ENCODE assay signal across 25 cellular contexts in the genomic region with DNA sequence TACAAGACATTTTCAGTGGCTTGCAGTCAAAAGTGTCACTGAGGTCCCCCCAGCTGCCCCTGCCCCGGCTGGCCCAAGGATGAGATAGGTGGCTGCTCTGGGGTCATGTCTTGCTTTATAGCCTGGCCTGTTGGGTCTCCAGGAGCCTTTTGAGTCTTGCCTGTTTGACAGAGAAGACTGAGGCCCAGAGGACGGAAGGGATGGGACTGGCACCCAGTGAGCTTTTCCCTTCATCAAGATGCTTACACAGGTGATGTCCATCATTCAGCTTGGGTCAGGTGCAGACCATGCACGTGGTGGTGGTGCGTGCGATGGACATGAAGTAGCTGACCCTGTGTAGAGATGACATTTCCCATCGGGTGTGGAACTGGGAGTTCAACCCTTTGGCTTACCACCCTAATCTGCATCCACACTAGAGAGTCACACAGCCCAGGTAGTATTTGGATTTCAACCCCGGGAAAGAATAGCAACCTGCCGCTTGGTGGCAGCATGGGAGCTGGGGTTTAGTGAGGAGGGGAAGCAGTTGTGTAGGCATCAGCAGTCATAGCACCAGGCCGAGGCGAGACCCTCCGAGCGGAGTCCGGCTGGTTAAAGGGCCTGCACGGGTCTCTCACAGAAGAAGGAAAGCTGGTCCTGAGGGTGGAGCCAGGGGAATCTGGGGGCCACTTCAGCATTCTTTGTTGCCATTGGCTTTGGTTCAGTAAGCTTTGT. TPM values are rescaled to one million over a fixed set of nuclear protein-coding genes. Genes with fewer than 3 reads are reported as not detected.
DNase-seq lines count a peak whose midpoint lies in the region; ATAC-seq and TF ChIP-seq lines count a peak whose summit lies in the region.
"Had no signal": no experiment of that assay in that cellular context is flagged by ENCODE, and none has a peak within 500 bp of the region (broad histone marks: within the 10 kb centered on the region; RNA-seq: fewer than 3 reads in every experiment).

No MANE protein-coding gene starts in this region.

- no peaks in the 10 kb centered on the region for H3K4me1 Mint-ChIP-seq in activated CD4-positive, alpha-beta T cell treated with anti-CD3 and anti-CD28 coated beads for 36 hours
- H3K4me1 Mint-ChIP-seq in brain (peaks cover 25% of the 10 kb centered on the region), nephron progenitor cell (peaks cover 15% of the 10 kb centered on the region)
- H3K4me1 Mint-ChIP-seq: activated CD4-positive, alpha-beta memory T cell treated with anti-CD3 and anti-CD28 coated beads, Interleukin-2, amount 10 ng/mL, durations not matched to agents 7 days and 5 days had no signal

- H3K4me1 ChIP-seq in upper lobe of right lung: peaks cover 22% of the 10 kb centered on the region

- no peak overlapping the region for H3K4me3 Mint-ChIP-seq in activated CD4-positive, alpha-beta T cell treated with anti-CD3 and anti-CD28 coated beads for 36 hours
- no peak overlapping the region for H3K4me3 Mint-ChIP-seq in brain
- no peak overlapping the region for H3K4me3 Mint-ChIP-seq in nephron progenitor cell
- H3K4me3 Mint-ChIP-seq: activated B cell treated with CpG ODN at 0.5 μM for 24 hours; activated CD4-positive, alpha-beta memory T cell treated with anti-CD3 and anti-CD28 coated beads, Interleukin-2, amount 10 ng/mL, durations not matched to agents 7 days and 5 days; natural killer cell treated with Interleukin-12 subunit alpha and Interleukin-12 subunit beta and Interleukin-15 and Interleukin-18, amount 100 ng/mL, for 72 hours had no signal

- H3K27ac Mint-ChIP-seq in activated CD4-positive, alpha-beta T cell treated with anti-CD3 and anti-CD28 coated beads for 36 hours: no peak overlapping the region
- peak overlapping the region in 4 of 5 experiments; percentile 42 to 68 (median 62) for H3K27ac Mint-ChIP-seq in brain
- H3K27ac Mint-ChIP-seq in nephron progenitor cell: peak overlapping the region; percentile 77
- H3K27ac Mint-ChIP-seq: activated CD4-positive, alpha-beta memory T cell treated with anti-CD3 and anti-CD28 coated beads, Interleukin-2, amount 10 ng/mL, durations not matched to agents 7 days and 5 days had no signal

- no peak overlapping the region for H3K27ac ChIP-seq in upper lobe of right lung
- H3K27ac ChIP-seq: 22Rv1, hepatocyte, SK-N-MC had no signal

- TF ChIP-seq CTCF in brain (conservative IDR thresholded peaks at IDR 0.05) (no peak), nephron progenitor cell (IDR thresholded peaks at IDR 0.05) (no peak), upper lobe of right lung (IDR thresholded peaks at IDR 0.05) (no peak)

- POLR2A ChIA-PET in activated CD4-positive, alpha-beta T cell treated with anti-CD3 and anti-CD28 coated beads for 36 hours (lab: Charles Lee): no interaction called here

- no peaks in the 10 kb centered on the region for H3K27me3 ChIP-seq in upper lobe of right lung
- H3K27me3 ChIP-seq: hepatocyte had no signal

- intact Hi-C loops in activated CD4-positive, alpha-beta T cell treated with anti-CD3 and anti-CD28 coated beads for 36 hours (cut with DNase I, micrococcal nuclease): no loop called here
- intact Hi-C loops in upper lobe of right lung (cut with DNase I): no loop called here

- H3K36me3 ChIP-seq in upper lobe of right lung: peaks cover 39% of the 10 kb centered on the region

- no peaks in the 10 kb centered on the region for H3K9me3 ChIP-seq in upper lobe of right lung

- no peak overlapping the region for H3K4me3 ChIP-seq in upper lobe of right lung
- H3K4me3 ChIP-seq: hepatocyte, SK-N-MC had no signal

- CTCF ChIA-PET in activated CD4-positive, alpha-beta T cell treated with anti-CD3 and anti-CD28 coated beads for 36 hours (lab: Charles Lee): interaction anchor here (1.0 kb wide), 1 partner anchor 8 kb away, joined by 3 read pairs; no protein-coding TSS in a partner anchor

- H3K27me3 Mint-ChIP-seq in activated CD4-positive, alpha-beta T cell treated with anti-CD3 and anti-CD28 coated beads for 36 hours: no peaks in the 10 kb centered on the region
- H3K27me3 Mint-ChIP-seq in brain (no peaks in the 10 kb centered on the region), nephron progenitor cell (ENCODE audit: low read depth, poor library complexity) (peaks cover 6% of the 10 kb centered on the region)
- H3K27me3 Mint-ChIP-seq: activated B cell treated with CpG ODN at 0.5 μM for 24 hours; activated CD4-positive, alpha-beta memory T cell treated with anti-CD3 and anti-CD28 coated beads, Interleukin-2, amount 10 ng/mL, durations not matched to agents 7 days and 5 days; natural killer cell treated with Interleukin-12 subunit alpha and Interleukin-12 subunit beta and Interleukin-15 and Interleukin-18, amount 100 ng/mL, for 72 hours had no signal

- no peak for ATAC-seq in activated CD4-positive, alpha-beta T cell treated with anti-CD3 and anti-CD28 coated beads for 36 hours
- ATAC-seq in upper lobe of right lung: no peak
- ATAC-seq: left ventricle myocardium superior; natural killer cell treated with Interleukin-12 subunit alpha and Interleukin-12 subunit beta and Interleukin-15 and Interleukin-18, amount 100 ng/mL, for 72 hours had no signal

- peak; percentile 2 for DNase-seq in activated CD4-positive, alpha-beta T cell treated with anti-CD3 and anti-CD28 coated beads for 36 hours
- DNase-seq in activated CD4-positive, alpha-beta T cell treated with anti-CD3 and anti-CD28 coated beads, Interleukin-2, amount 50 U/mL, for 1 hour: no peak
- DNase-seq in nephron progenitor cell (no peak), upper lobe of right lung (peak; percentile 59), hypothalamus (lab: John Stamatoyannopoulos, UW) (no peak), NOMO-1 (lab: John Stamatoyannopoulos, UW; ENCODE audit: unreplicated experiment in 2 of 2) (no peak), NCI-H2171 (lab: John Stamatoyannopoulos, UW) (no peak)
- DNase-seq: activated B cell treated with CpG ODN at 0.5 μM for 24 hours; activated CD4-positive, alpha-beta memory T cell treated with anti-CD3 and anti-CD28 coated beads, Interleukin-2, amount 10 ng/mL, durations not matched to agents 7 days and 5 days; activated naive CD4-positive, alpha-beta T cell treated with anti-CD3 and anti-CD28 coated beads, Interleukin-2, amount 50 U/mL, for 16 hours; activated T-cell treated with anti-CD3 and anti-CD28 coated beads, Interleukin-2, amount 50 U/mL, for 1 hour; AML-193; DMS79 treated with DMSO at 0.1 percent for 48 hours; erythroblast; foreskin fibroblast; left ventricle myocardium superior; NCI-H1048; NCI-H2081 treated with DMSO at 0.1 percent for 48 hours; NK-92 treated with Interleukin-12 subunit alpha and Interleukin-12 subunit beta, amount 100 ng/mL, for 24 hours; T-helper 2 cell had no signal

- H3K9me3 Mint-ChIP-seq in activated CD4-positive, alpha-beta T cell treated with anti-CD3 and anti-CD28 coated beads for 36 hours (ENCODE audit: low read depth): no peaks in the 10 kb centered on the region
- H3K9me3 Mint-ChIP-seq in brain: peaks cover 0 to 2% (median 0%) of the 10 kb centered on the region in 5 experiments
- no peaks in the 10 kb centered on the region for H3K9me3 Mint-ChIP-seq in nephron progenitor cell
- H3K9me3 Mint-ChIP-seq: activated B cell treated with CpG ODN at 0.5 μM for 24 hours; activated CD4-positive, alpha-beta memory T cell treated with anti-CD3 and anti-CD28 coated beads, Interleukin-2, amount 10 ng/mL, durations not matched to agents 7 days and 5 days; natural killer cell treated with Interleukin-12 subunit alpha and Interleukin-12 subunit beta and Interleukin-15 and Interleukin-18, amount 100 ng/mL, for 72 hours had no signal

- H3K36me3 Mint-ChIP-seq in activated CD4-positive, alpha-beta T cell treated with anti-CD3 and anti-CD28 coated beads for 36 hours (ENCODE audit: low read depth): peaks cover 7% of the 10 kb centered on the region
- H3K36me3 Mint-ChIP-seq in brain (peaks cover 29% of the 10 kb centered on the region), nephron progenitor cell (ENCODE audit: low read depth) (peaks cover 28% of the 10 kb centered on the region)

RNA-seq across cellular contexts. Expression of a gene that starts 12.2 kb away (rescaled TPM):
- 1 to 10 TPM; 3.4 to 4.0 TPM for total RNA-seq in activated CD4-positive, alpha-beta T cell treated with anti-CD3 and anti-CD28 coated beads for 36 hours
- 2,462 TPM for polyA plus RNA-seq in brain (ENCODE audit: insufficient read depth, low read depth, low replicate concordance)
- 148 TPM for total RNA-seq in upper lobe of right lung

RNA-seq across cellular contexts. Expression of a gene that starts 18.5 kb away (rescaled TPM):
- 1 to 10 TPM; 8.8 to 9.0 TPM for total RNA-seq in activated CD4-positive, alpha-beta T cell treated with anti-CD3 and anti-CD28 coated beads for 36 hours
- 17.1 TPM for polyA plus RNA-seq in brain (ENCODE audit: insufficient read depth, low read depth, low replicate concordance)
- total RNA-seq in upper lobe of right lung: 11.6 TPM

RNA-seq across cellular contexts. Expression of a gene that starts 52.0 kb away (rescaled TPM):
- 10 to 100 TPM; 24.2 to 25.1 TPM for total RNA-seq in activated CD4-positive, alpha-beta T cell treated with anti-CD3 and anti-CD28 coated beads for 36 hours
- 19.6 TPM for polyA plus RNA-seq in brain (ENCODE audit: insufficient read depth, low read depth, low replicate concordance)
- 33.0 TPM for total RNA-seq in upper lobe of right lung

RNA-seq across cellular contexts. Expression of a gene that starts 52.3 kb away (rescaled TPM):
- 10 to 100 TPM; 39.6 to 41.7 TPM for total RNA-seq in activated CD4-positive, alpha-beta T cell treated with anti-CD3 and anti-CD28 coated beads for 36 hours
- 83.6 TPM for polyA plus RNA-seq in brain (ENCODE audit: insufficient read depth, low read depth, low replicate concordance)
- 29.7 TPM for total RNA-seq in upper lobe of right lung

Comparison
In these comparisons a context has a peak if more than half of its experiments do, and no peak if none do; other contexts are left out.
1. DNase-seq: peak in activated CD4-positive, alpha-beta T cell treated with anti-CD3 and anti-CD28 coated beads for 36 hours (single experiment) and upper lobe of right lung (single experiment); none in activated CD4-positive, alpha-beta T cell treated with anti-CD3 and anti-CD28 coated beads, Interleukin-2, amount 50 U/mL, for 1 hour (single experiment), nephron progenitor cell (single experiment), hypothalamus (0 of 51), NOMO-1 (0 of 2) and NCI-H2171 (single experiment).
2. RNA of a gene that starts 12.2 kb away (total RNA-seq): 148 TPM in upper lobe of right lung (single experiment); 3.4 to 4.0 TPM in activated CD4-positive, alpha-beta T cell treated with anti-CD3 and anti-CD28 coated beads for 36 hours; every median in the first group is over 10 times any median in the second.